4 cellular contexts compared by ENCODE assay signal in genomic region chr1:164875518-164875917, GRCh38.
"Had no signal": no experiment of that assay in that cellular context is flagged by ENCODE, and none has a peak within 500 bp of the region (broad histone marks: within the 10 kb centered on the region; RNA-seq: fewer than 3 reads in every experiment).

No MANE protein-coding gene starts in this region.

- H3K4me3 ChIP-seq: GM23338 had no signal

- DNase-seq: H9, HCEC 1CT, IMR-90 had no signal
